In the genomic region with DNA sequence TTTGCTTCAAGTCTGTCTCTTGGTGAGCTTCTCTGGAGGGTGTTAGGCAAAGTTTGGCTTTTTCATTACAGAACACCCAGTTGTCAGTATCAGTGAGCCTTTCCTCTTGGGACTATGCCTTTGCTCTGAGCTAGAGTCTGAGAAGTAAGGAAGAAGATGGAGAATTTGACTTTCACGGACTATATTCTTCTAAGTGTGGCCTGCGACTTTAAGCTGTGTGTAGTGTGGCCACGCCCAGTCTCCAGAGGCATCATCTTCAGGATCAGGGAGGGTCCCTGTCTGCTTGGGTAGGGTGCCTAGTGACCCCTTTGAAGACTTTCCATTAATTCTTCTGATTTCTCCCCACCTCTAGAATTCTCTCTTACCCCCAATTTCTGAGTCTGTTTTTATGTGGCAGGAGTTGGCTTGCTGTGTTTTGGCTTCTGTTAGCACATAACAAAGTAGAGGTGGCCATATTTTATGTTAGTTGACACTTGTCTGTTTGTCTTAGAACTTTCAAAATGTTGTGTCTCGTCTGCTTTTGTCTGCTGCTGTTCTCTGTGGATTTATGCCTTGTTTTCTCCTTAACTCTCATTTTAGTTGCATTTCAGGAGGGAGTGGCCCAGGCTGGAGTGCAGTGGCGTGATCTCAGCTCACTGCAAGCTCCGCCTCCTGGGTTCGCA, we compare ENCODE assay signal across 17 cellular contexts. TPM values are rescaled to one million over a fixed set of nuclear protein-coding genes. Genes with fewer than 3 reads are reported as not detected.
A peak's percentile ranks its signal among the peaks of the same experiment; 100 is the strongest.
DNase-seq lines count a peak whose midpoint lies in the region; ATAC-seq and TF ChIP-seq lines count a peak whose summit lies in the region.
"Had no signal": no experiment of that assay in that cellular context is flagged by ENCODE, and none has a peak within 500 bp of the region (broad histone marks: within the 10 kb centered on the region; RNA-seq: fewer than 3 reads in every experiment).

No MANE protein-coding gene starts in this region.

- H3K36me3 ChIP-seq in KOPT-K1 (ENCODE audit: insufficient read depth, low read length) (peaks cover 37% of the 10 kb centered on the region), mesendoderm (ENCODE audit: control insufficient read depth, insufficient read depth, low read length) (no peaks in the 10 kb centered on the region)

- peak overlapping the region; percentile 15 for H3K27ac Mint-ChIP-seq in T-helper 2 cell treated with Interferon-gamma antibody and Interleukin-4, amounts not matched to agents 5 μg/mL and 100 μg/mL, for 36 hours
- H3K27ac Mint-ChIP-seq in glutamatergic neuron (ENCODE audit: unreplicated experiment) = no peak overlapping the region
- peak overlapping the region; percentile 64 for H3K27ac Mint-ChIP-seq in stimulated activated effector memory CD8-positive, alpha-beta T cell treated with anti-CD3 and anti-CD28 coated beads, Interleukin-12 subunit alpha, Interleukin-12 subunit beta, amount 100 ng/mL, for 72 hours

- no peak for ATAC-seq in stimulated activated effector memory CD8-positive, alpha-beta T cell treated with anti-CD3 and anti-CD28 coated beads, Interleukin-12 subunit alpha, Interleukin-12 subunit beta, amount 100 ng/mL, for 72 hours

- no peak for TF ChIP-seq CTCF in glutamatergic neuron (IDR thresholded peaks at IDR 0.05; ENCODE audit: partially characterized antibody, unreplicated experiment)

- H3K4me1 Mint-ChIP-seq in T-helper 2 cell treated with Interferon-gamma antibody and Interleukin-4, amounts not matched to agents 5 μg/mL and 100 μg/mL, for 36 hours (ENCODE audit: low read depth) = peaks cover 60% of the 10 kb centered on the region
- H3K4me1 Mint-ChIP-seq in glutamatergic neuron (ENCODE audit: low read depth, unreplicated experiment) = peaks cover 15% of the 10 kb centered on the region
- H3K4me1 Mint-ChIP-seq in stimulated activated effector memory CD8-positive, alpha-beta T cell treated with anti-CD3 and anti-CD28 coated beads, Interleukin-12 subunit alpha, Interleukin-12 subunit beta, amount 100 ng/mL, for 72 hours = peaks cover 70% of the 10 kb centered on the region

- H3K23ac ChIP-seq in mesendoderm (ENCODE audit: low read length) = no peak overlapping the region

- H3K4me3 ChIP-seq in mesendoderm (ENCODE audit: low read length) = no peak overlapping the region
- H3K4me3 ChIP-seq: SJSA1 had no signal

- peaks cover 8% of the 10 kb centered on the region for H3K9me3 Mint-ChIP-seq in T-helper 2 cell treated with Interferon-gamma antibody and Interleukin-4, amounts not matched to agents 5 μg/mL and 100 μg/mL, for 36 hours
- H3K9me3 Mint-ChIP-seq in glutamatergic neuron (ENCODE audit: unreplicated experiment) = no peaks in the 10 kb centered on the region
- H3K9me3 Mint-ChIP-seq in stimulated activated effector memory CD8-positive, alpha-beta T cell treated with anti-CD3 and anti-CD28 coated beads, Interleukin-12 subunit alpha, Interleukin-12 subunit beta, amount 100 ng/mL, for 72 hours = peaks cover 3% of the 10 kb centered on the region

- no peak overlapping the region for H4K8ac ChIP-seq in mesendoderm (ENCODE audit: low read depth, low read length)

- peaks cover 24% of the 10 kb centered on the region for H3K79me1 ChIP-seq in mesendoderm (ENCODE audit: low read length)

- DNase-seq in T-helper 2 cell treated with Interferon-gamma antibody and Interleukin-4, amounts not matched to agents 5 μg/mL and 100 μg/mL, for 36 hours (ENCODE audit: low spot score) = no peak
- DNase-seq in T-helper 2 cell (no peak), glutamatergic neuron (no peak), NCI-H1417 treated with DMSO at 0.1 percent for 48 hours (lab: John Stamatoyannopoulos, UW) (no peak), mesendoderm (no peak), NCI-H146 (lab: John Stamatoyannopoulos, UW) (no peak)
- no peak for DNase-seq in stimulated activated effector memory CD8-positive, alpha-beta T cell treated with anti-CD3 and anti-CD28 coated beads, Interleukin-12 subunit alpha, Interleukin-12 subunit beta, amount 100 ng/mL, for 72 hours (ENCODE audit: low spot score in 2 of 2)
- DNase-seq: DMS79, KBM-7, NCI-H1092, NCI-H1694 treated with DMSO at 0.1 percent for 48 hours, NCI-H69 had no signal

- H2BK15ac ChIP-seq in mesendoderm (replicated peaks; ENCODE audit: low read depth) = no peak overlapping the region

- H3K4me1 ChIP-seq in mesendoderm (ENCODE audit: control insufficient read depth, low read depth, low read length) = peaks cover 2% of the 10 kb centered on the region

- no peak overlapping the region for H3K18ac ChIP-seq in mesendoderm (ENCODE audit: low read length)

- no peak overlapping the region for H4K5ac ChIP-seq in mesendoderm (ENCODE audit: low read length)

- no peak overlapping the region for H3K9ac ChIP-seq in mesendoderm (ENCODE audit: low read length)

- H3K27me3 Mint-ChIP-seq in T-helper 2 cell treated with Interferon-gamma antibody and Interleukin-4, amounts not matched to agents 5 μg/mL and 100 μg/mL, for 36 hours (ENCODE audit: low read depth) = no peaks in the 10 kb centered on the region
- H3K27me3 Mint-ChIP-seq in glutamatergic neuron (ENCODE audit: unreplicated experiment) = peaks cover 2% of the 10 kb centered on the region

- WGBS in mesendoderm (ENCODE audit: extremely low coverage, insufficient coverage, low lambda C conversion rate) = no CpG with 5 or more reads among the region's 7 CpGs

- no peak overlapping the region for H3K4me3 Mint-ChIP-seq in T-helper 2 cell treated with Interferon-gamma antibody and Interleukin-4, amounts not matched to agents 5 μg/mL and 100 μg/mL, for 36 hours
- H3K4me3 Mint-ChIP-seq in glutamatergic neuron (ENCODE audit: unreplicated experiment) = peak overlapping the region; percentile 40
- no peak overlapping the region for H3K4me3 Mint-ChIP-seq in stimulated activated effector memory CD8-positive, alpha-beta T cell treated with anti-CD3 and anti-CD28 coated beads, Interleukin-12 subunit alpha, Interleukin-12 subunit beta, amount 100 ng/mL, for 72 hours
- H3K4me3 Mint-ChIP-seq: CD14-positive monocyte had no signal

- H3K56ac ChIP-seq in mesendoderm (ENCODE audit: low read length) = no peak overlapping the region

- H2BK5ac ChIP-seq in mesendoderm (ENCODE audit: low read length) = no peak overlapping the region

- H3K79me2 ChIP-seq in mesendoderm (ENCODE audit: control insufficient read depth, insufficient read depth, low read length) = peaks cover 70% of the 10 kb centered on the region

- H3K9me3 ChIP-seq in KOPT-K1 (ENCODE audit: insufficient read depth, low read length, poor library complexity, severe bottlenecking) = peaks cover 3% of the 10 kb centered on the region
- H3K9me3 ChIP-seq: SJSA1 had no signal

- no peaks in the 10 kb centered on the region for H3K27me3 ChIP-seq in mesendoderm (ENCODE audit: insufficient read depth, low read length, poor library complexity)
- H3K27me3 ChIP-seq: SJSA1 had no signal

- H3K4ac ChIP-seq in mesendoderm (ENCODE audit: low read depth, low read length) = no peak overlapping the region

- no peak overlapping the region for H2AK5ac ChIP-seq in mesendoderm (ENCODE audit: low read length)

- H3K27ac ChIP-seq in KOPT-K1 (ENCODE audit: low read depth, low read length, poor library complexity, severe bottlenecking) (peak overlapping the region; percentile 21), mesendoderm (ENCODE audit: low read depth, low read length) (no peak overlapping the region)
- H3K27ac ChIP-seq: 22Rv1, RWPE1, SJSA1 had no signal

- peaks cover 62% of the 10 kb centered on the region for H3K36me3 Mint-ChIP-seq in T-helper 2 cell treated with Interferon-gamma antibody and Interleukin-4, amounts not matched to agents 5 μg/mL and 100 μg/mL, for 36 hours (ENCODE audit: low read depth)
- H3K36me3 Mint-ChIP-seq in glutamatergic neuron (ENCODE audit: unreplicated experiment) = no peaks in the 10 kb centered on the region
- peaks cover 64% of the 10 kb centered on the region for H3K36me3 Mint-ChIP-seq in stimulated activated effector memory CD8-positive, alpha-beta T cell treated with anti-CD3 and anti-CD28 coated beads, Interleukin-12 subunit alpha, Interleukin-12 subunit beta, amount 100 ng/mL, for 72 hours

- no peak overlapping the region for H2BK120ac ChIP-seq in mesendoderm (ENCODE audit: low read depth, low read length)

- H3K4me2 ChIP-seq in mesendoderm (ENCODE audit: low read length) = no peak overlapping the region

RNA-seq across cellular contexts. Expression of a gene that starts 8.6 kb away (rescaled TPM):
- total RNA-seq in glutamatergic neuron (ENCODE audit: unreplicated experiment) = 42.4 TPM
- polyA plus RNA-seq in mesendoderm (2013, experiment 1 of 2) = 38.6 TPM
- 39.3 TPM for polyA plus RNA-seq in mesendoderm (2013, experiment 2 of 2)

RNA-seq across cellular contexts. Expression of a gene that starts 20.4 kb away (rescaled TPM):
- total RNA-seq in glutamatergic neuron (ENCODE audit: unreplicated experiment) = 118 TPM
- polyA plus RNA-seq in mesendoderm (2013, experiment 1 of 2) = 74.4 TPM
- polyA plus RNA-seq in mesendoderm (2013, experiment 2 of 2) = 74.1 TPM
